ENCODE assay signal across 13 cellular contexts in the genomic region with DNA sequence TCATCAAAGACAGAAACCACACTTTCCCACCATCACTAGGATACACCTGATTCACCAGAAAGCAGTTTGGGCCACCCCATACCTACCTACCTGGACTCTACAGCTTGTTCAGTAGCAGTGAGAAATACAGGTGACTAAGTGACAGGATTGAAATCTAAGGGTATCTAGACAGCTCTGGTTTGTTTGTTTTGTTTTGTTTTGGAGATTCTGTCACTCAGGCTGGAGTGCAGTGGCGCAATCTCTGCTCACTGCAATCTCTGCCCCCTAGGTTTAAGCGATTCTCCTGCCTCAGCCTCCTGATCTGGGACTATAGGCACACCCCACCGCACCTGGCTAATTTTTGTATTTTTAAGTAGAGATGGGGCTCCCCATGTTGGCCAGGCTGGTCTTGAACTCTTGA.
"Had no signal": no experiment of that assay in that cellular context is flagged by ENCODE, and none has a peak within 500 bp of the region (broad histone marks: within the 10 kb centered on the region; RNA-seq: fewer than 3 reads in every experiment).

No MANE protein-coding gene starts in this region.

- H3K27ac ChIP-seq: foreskin keratinocyte, psoas muscle had no signal

- DNase-seq: erythroblast, foreskin keratinocyte, kidney, left colon, left ventricle myocardium superior, mesenchymal stem cell, naive B cell, psoas muscle, retina had no signal

- H3K4me3 ChIP-seq: lung, psoas muscle had no signal

- H3K9me3 ChIP-seq: psoas muscle had no signal

- FAIRE-seq: endothelial cell of umbilical vein, kidney, urothelium cell line had no signal

- ATAC-seq: foreskin keratinocyte, left colon, left ventricle myocardium superior, psoas muscle, sciatic nerve had no signal

- H3K27me3 ChIP-seq: foreskin keratinocyte had no signal
